In the genomic region with DNA sequence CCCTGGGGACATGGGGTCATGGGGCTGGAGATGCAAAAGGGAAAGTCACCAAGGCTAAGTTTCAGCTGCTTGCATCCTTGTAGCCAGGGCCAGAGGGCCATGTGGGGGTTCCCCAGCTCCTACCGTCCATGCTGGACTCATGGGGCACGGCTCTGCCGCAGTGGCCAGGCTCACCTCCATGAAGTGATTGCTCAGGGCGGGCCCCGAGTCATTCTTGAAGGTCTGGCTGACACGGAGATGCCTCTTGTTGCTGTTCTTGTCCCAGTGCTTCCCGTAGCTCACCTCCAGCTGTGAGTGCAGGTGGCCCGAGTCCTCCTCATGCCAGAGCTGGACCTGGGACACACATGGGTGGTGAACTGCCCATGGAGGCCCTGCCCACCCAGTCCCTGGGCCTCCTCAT, we compare ENCODE assay signal across 15 cellular contexts.
A peak's percentile ranks its signal among the peaks of the same experiment; 100 is the strongest.
DNase-seq lines count a peak whose midpoint lies in the region; TF ChIP-seq lines count a peak whose summit lies in the region.
"Had no signal": no experiment of that assay in that cellular context is flagged by ENCODE, and none has a peak within 500 bp of the region (broad histone marks: within the 10 kb centered on the region; RNA-seq: fewer than 3 reads in every experiment).

No MANE protein-coding gene starts in this region.

- H4K91ac ChIP-seq in H9 (ENCODE audit: insufficient read length, low read depth, low read length) = no peak overlapping the region

- H4K5ac ChIP-seq in H9 (ENCODE audit: insufficient read length, low read depth, low read length) = no peak overlapping the region

- no peak overlapping the region for H2BK20ac ChIP-seq in H9 (ENCODE audit: low read depth, low read length, poor library complexity, severe bottlenecking)

- H3K9me3 ChIP-seq in H9 (ENCODE audit: control insufficient read depth, low read depth, low read length) (no peaks in the 10 kb centered on the region), right atrium auricular region (no peaks in the 10 kb centered on the region)
- H3K9me3 ChIP-seq: A549, Caco-2 had no signal

- H3K27ac Mint-ChIP-seq in H9 = 0 out of 7 replicates have a peak overlapping the region, but pooled peaks of 1 of the 3 experiments have one; percentile 24
- H3K27ac Mint-ChIP-seq: CD4-positive, alpha-beta T cell; GM23338 had no signal

- H3K9ac ChIP-seq in H9 (ENCODE audit: extremely low read depth, insufficient read length, low read length) = no peak overlapping the region

- H3K27me3 Mint-ChIP-seq in H9 (ENCODE audit: low read depth) = no peaks in the 10 kb centered on the region
- H3K27me3 Mint-ChIP-seq: CD4-positive, alpha-beta T cell had no signal

- H3K27me3 ChIP-seq in H9 (ENCODE audit: insufficient read depth, low read length) (no peaks in the 10 kb centered on the region), right atrium auricular region (no peaks in the 10 kb centered on the region)

- DNase-seq in NCI-H146 (lab: John Stamatoyannopoulos, UW) (peak; percentile 50), NCI-H146 treated with DMSO at 0.1 percent for 48 hours (lab: John Stamatoyannopoulos, UW; ENCODE audit: unreplicated experiment) (no peak), cerebellar cortex (ENCODE audit: low spot score) (peak; percentile 22), posterior vena cava (ENCODE audit: low spot score) (peak; percentile 59), H9 (no peak), T-helper 1 cell (no peak), right atrium auricular region (ENCODE audit: low spot score) (no peak)
- DNase-seq: AML-193; Caco-2; CD4-positive, alpha-beta T cell; GDM1 had no signal

- H3K23me2 ChIP-seq in H9 (ENCODE audit: insufficient read length, low read depth, low read length, poor library complexity, severe bottlenecking) = no peaks in the 10 kb centered on the region

- H3K4ac ChIP-seq in H9 (ENCODE audit: low read depth, low read length) = no peak overlapping the region

- no peak overlapping the region for H2AFZ ChIP-seq in H9 (ENCODE audit: low read length)
- H2AFZ ChIP-seq: GM23338 had no signal

- no peak overlapping the region for H3K18ac ChIP-seq in H9 (ENCODE audit: insufficient read length, low read depth, low read length)

- H3K14ac ChIP-seq in H9 (ENCODE audit: insufficient read depth, low read length) = no peak overlapping the region

- H3T11ph ChIP-seq in H9 (ENCODE audit: low read length) = no peak overlapping the region

- no peak overlapping the region for H3K4me2 ChIP-seq in H9 (ENCODE audit: insufficient read depth, insufficient read length, low read length)
- H3K4me2 ChIP-seq: A549, GM23338 had no signal

- H2AK5ac ChIP-seq in H9 (ENCODE audit: insufficient read length, low read length) = no peak overlapping the region

- no CpG with 5 or more reads among the region's 8 CpGs for WGBS in H9 (ENCODE audit: extremely low coverage, insufficient read length, low lambda C conversion rate)

- TF ChIP-seq CTCF in H9 (conservative IDR thresholded peaks at IDR 0.05) = no peak
- no peak for TF ChIP-seq CTCF in right atrium auricular region (IDR thresholded peaks at IDR 0.05)

- H3K27ac ChIP-seq in H9 (ENCODE audit: insufficient read length, low read depth, low read length) = no peak overlapping the region
- H3K27ac ChIP-seq in right atrium auricular region = no peak overlapping the region
- H3K27ac ChIP-seq: 22Rv1, C4-2B had no signal

- intact Hi-C loops in posterior vena cava (cut with DNase I) = no loop called here

- peaks cover 0 to 5% (median 0%) of the 10 kb centered on the region in 3 experiments; a peak in 1 of 7 replicates for H3K36me3 Mint-ChIP-seq in H9 (ENCODE audit: insufficient read depth in 1 of 3, low read depth in 3 of 3)

- no peaks in the 10 kb centered on the region for H3K36me3 ChIP-seq in right atrium auricular region

- H2BK5ac ChIP-seq in H9 (ENCODE audit: insufficient read length, low read length) = no peak overlapping the region

- H2BK120ac ChIP-seq in H9 (ENCODE audit: low read depth, low read length, poor library complexity, severe bottlenecking) = no peak overlapping the region

- H3K79me1 ChIP-seq in H9 (ENCODE audit: insufficient read depth, low read depth, low read length, poor library complexity, severe bottlenecking) = no peaks in the 10 kb centered on the region

- no peak overlapping the region for H2BK15ac ChIP-seq in H9 (ENCODE audit: low read depth, low read length)

- no peak overlapping the region for H3K4me3 Mint-ChIP-seq in H9
- H3K4me3 Mint-ChIP-seq: CD4-positive, alpha-beta T cell; GM23338 had no signal

- H4K20me1 ChIP-seq in H9 (ENCODE audit: control insufficient read depth, insufficient read depth, insufficient read length) = no peaks in the 10 kb centered on the region

- no peaks in the 10 kb centered on the region for H3K4me1 ChIP-seq in H9 (ENCODE audit: insufficient read depth, low read length)
- no peaks in the 10 kb centered on the region for H3K4me1 ChIP-seq in right atrium auricular region
- H3K4me1 ChIP-seq: A549, Caco-2 had no signal

- no peaks in the 10 kb centered on the region for H3K79me2 ChIP-seq in H9 (ENCODE audit: insufficient read depth, low read length)

- peaks cover 0 to 1% of the 10 kb centered on the region in 2 experiments; a peak in 2 of 5 replicates for H3K9me3 Mint-ChIP-seq in H9
- H3K9me3 Mint-ChIP-seq: CD4-positive, alpha-beta T cell; GM23338 had no signal

- H3K4me3 ChIP-seq in right atrium auricular region = no peak overlapping the region
- H3K4me3 ChIP-seq: A549, GM23338 had no signal

- no peak overlapping the region for H3K23ac ChIP-seq in H9 (ENCODE audit: insufficient read length, low read depth, low read length)

- no peak overlapping the region for H4K8ac ChIP-seq in H9 (replicated peaks; ENCODE audit: insufficient read length, low read depth, low read length)

- peaks cover 0 to 3% of the 10 kb centered on the region in 2 experiments; a peak in 1 of 4 replicates for H3K4me1 Mint-ChIP-seq in H9
- H3K4me1 Mint-ChIP-seq: GM23338 had no signal

- no peak overlapping the region for H2BK12ac ChIP-seq in H9 (ENCODE audit: insufficient read length, low read depth, low read length)

- H3K56ac ChIP-seq in H9 (ENCODE audit: insufficient read length, low read depth, low read length) = no peak overlapping the region

Comparison
In these comparisons a context has a peak if more than half of its experiments do, and no peak if none do; other contexts are left out.
1. DNase-seq: peak in NCI-H146 (single experiment), cerebellar cortex (single experiment) and posterior vena cava (single experiment); none in NCI-H146 treated with DMSO at 0.1 percent for 48 hours (single experiment), H9 (single experiment), T-helper 1 cell (0 of 5) and right atrium auricular region (single experiment).